ENCODE assay signal across 1 cellular context in genomic region chr12:19652391-19652790, GRCh38.
TF ChIP-seq lines count a peak whose summit lies in the region.

No MANE protein-coding gene starts in this region.

TF ChIP-seq in HepG2, 621 proteins besides CTCF, POLR2A, EP300 and RAD21 (continued from another document):
- TF ChIP-seq, protein P1, sequence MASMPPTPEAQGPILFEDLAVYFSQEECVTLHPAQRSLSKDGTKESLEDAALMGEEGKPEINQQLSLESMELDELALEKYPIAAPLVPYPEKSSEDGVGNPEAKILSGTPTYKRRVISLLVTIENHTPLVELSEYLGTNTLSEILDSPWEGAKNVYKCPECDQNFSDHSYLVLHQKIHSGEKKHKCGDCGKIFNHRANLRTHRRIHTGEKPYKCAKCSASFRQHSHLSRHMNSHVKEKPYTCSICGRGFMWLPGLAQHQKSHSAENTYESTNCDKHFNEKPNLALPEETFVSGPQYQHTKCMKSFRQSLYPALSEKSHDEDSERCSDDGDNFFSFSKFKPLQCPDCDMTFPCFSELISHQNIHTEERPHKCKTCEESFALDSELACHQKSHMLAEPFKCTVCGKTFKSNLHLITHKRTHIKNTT (CRISPR knock-in tag; IDR thresholded peaks at IDR 0.05) = no peak
- TF ChIP-seq ZBTB1 (CRISPR knock-in tag; IDR thresholded peaks at IDR 0.05; ENCODE audit: borderline replicate concordance) (no peak), RNF219 (CRISPR knock-in tag; IDR thresholded peaks at IDR 0.05) (no peak), ZNF326 (CRISPR knock-in tag; IDR thresholded peaks at IDR 0.05; ENCODE audit: borderline replicate concordance) (no peak), ONECUT2 (CRISPR knock-in tag; IDR thresholded peaks at IDR 0.05) (no peak), ZNF546 (CRISPR knock-in tag; conservative IDR thresholded peaks at IDR 0.05) (no peak), SATB2 (CRISPR knock-in tag; IDR thresholded peaks at IDR 0.05) (no peak), JDP2 (CRISPR knock-in tag; IDR thresholded peaks at IDR 0.05; ENCODE audit: borderline replicate concordance) (no peak), TCF7 (IDR thresholded peaks at IDR 0.05; ENCODE audit: low read depth) (no peak), XBP1 (CRISPR knock-in tag; IDR thresholded peaks at IDR 0.05) (no peak)
- TF ChIP-seq, protein P2, sequence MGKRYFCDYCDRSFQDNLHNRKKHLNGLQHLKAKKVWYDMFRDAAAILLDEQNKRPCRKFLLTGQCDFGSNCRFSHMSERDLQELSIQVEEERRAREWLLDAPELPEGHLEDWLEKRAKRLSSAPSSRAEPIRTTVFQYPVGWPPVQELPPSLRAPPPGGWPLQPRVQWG (CRISPR knock-in tag; IDR thresholded peaks at IDR 0.05; ENCODE audit: borderline replicate concordance, low read depth) = no peak
